8 cellular contexts compared by ENCODE assay signal in the genomic region with DNA sequence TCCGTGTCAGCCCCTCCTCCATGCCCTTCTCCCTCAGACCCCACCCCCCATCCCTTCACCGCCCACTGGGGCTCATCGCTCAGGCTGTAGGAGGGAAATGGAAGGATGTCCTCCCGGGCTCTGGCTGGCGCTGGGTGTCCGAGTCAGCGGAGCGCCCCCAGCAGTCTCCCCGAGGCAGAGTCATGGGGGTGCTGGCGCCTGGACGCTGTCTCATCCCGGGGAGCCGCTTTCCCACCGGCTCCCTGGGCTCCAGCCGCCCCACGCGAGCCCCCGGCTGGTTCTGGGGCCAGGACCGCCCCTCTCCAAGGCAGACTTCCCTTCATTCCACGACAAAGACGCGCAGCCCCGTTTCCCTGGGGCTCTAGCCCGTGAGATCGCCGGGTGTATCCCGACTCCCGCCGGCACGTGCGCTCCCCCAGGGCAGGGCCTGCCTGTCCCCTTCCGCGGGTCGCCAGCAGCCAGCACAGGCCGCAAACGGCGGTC. TPM values are rescaled to one million over a fixed set of nuclear protein-coding genes. Genes with fewer than 3 reads are reported as not detected.
DNase-seq lines count a peak whose midpoint lies in the region; ATAC-seq and TF ChIP-seq lines count a peak whose summit lies in the region.

No MANE protein-coding gene starts in this region.

- H3K27ac Mint-ChIP-seq in Caco-2 (ENCODE audit: unreplicated experiment) (peak overlapping the region; percentile 39), WTC11 (peak overlapping the region; percentile 63)

- H3K27me3 Mint-ChIP-seq in Caco-2 (ENCODE audit: insufficient read depth, unreplicated experiment), result no peaks in the 10 kb centered on the region
- H3K27me3 Mint-ChIP-seq in WTC11 (ENCODE audit: low read depth), result peaks cover 18% of the 10 kb centered on the region

- H3K4me1 Mint-ChIP-seq in Caco-2 (ENCODE audit: low read depth, unreplicated experiment) (no peaks in the 10 kb centered on the region), WTC11 (peaks cover 16% of the 10 kb centered on the region)

- DNase-seq in Caco-2 (peak in 1 of 2 experiments; percentile 64), GM19240 (ENCODE audit: insufficient read length, low spot score) (peak; percentile 77), HuH-7.5 (ENCODE audit: low spot score) (peak; percentile 77), WTC11 (ENCODE audit: low spot score) (peak; percentile 60), myocyte (ENCODE audit: low read depth) (peak; percentile 87)

- ATAC-seq in WTC11 (peak; percentile 30), HG02870 (IDR thresholded peaks at IDR 0.05; ENCODE audit: unreplicated experiment) (no peak)

- H3K36me3 Mint-ChIP-seq in Caco-2 (ENCODE audit: insufficient read depth, unreplicated experiment) (peaks cover 10% of the 10 kb centered on the region), WTC11 (no peaks in the 10 kb centered on the region; the same call in 1 of the 2 replicates)

- H3K9me3 ChIP-seq in Caco-2 (no peaks in the 10 kb centered on the region), esophagus (ENCODE audit: control insufficient read depth in 2 of 2, insufficient read depth in 1 of 2, low read depth in 1 of 2, low read length in 1 of 2) (no peaks in the 10 kb centered on the region)

- H3K27me3 ChIP-seq in Caco-2 (replicated peaks; ENCODE audit: control insufficient read depth, insufficient read depth, low read length) (no peaks in the 10 kb centered on the region), esophagus (ENCODE audit: control insufficient read depth in 1 of 2, insufficient read depth in 2 of 2, low read length in 2 of 2) (peaks cover 0 to 3% of the 10 kb centered on the region in 2 donors)

- H3K4me1 ChIP-seq in Caco-2, result peaks cover 29% of the 10 kb centered on the region
- H3K4me1 ChIP-seq in esophagus (ENCODE audit: control insufficient read depth in 2 of 2, insufficient read depth in 2 of 2, low read length in 1 of 2), result peaks cover 11 to 28% of the 10 kb centered on the region in 2 donors
- H3K4me1 ChIP-seq in urinary bladder (ENCODE audit: insufficient read depth), result peaks cover 3% of the 10 kb centered on the region

- POLR2A ChIA-PET in Caco-2 (lab: Charles Lee), result interaction anchor here (0.9 to 2.4 kb wide), 4 partner anchors 8 to 68 kb away, joined by 3 to 12 read pairs (median 5); partner anchors contain the start of genes CHTF18 and RPUSD1
- POLR2A ChIA-PET in WTC11 (lab: Charles Lee), result interaction anchor here (0.6 to 2.9 kb wide), 18 partner anchors 9 to 91 kb away, joined by 3 to 10 read pairs (median 3); partner anchors contain the start of genes CHTF18, CIAO3, RHOT2 and RPUSD1

- CTCF ChIA-PET in Caco-2 (lab: Charles Lee), result interaction anchor here (0.6 to 1.7 kb wide), 2 partner anchors 8 to 91 kb away, joined by 3 to 13 read pairs; no protein-coding TSS in a partner anchor
- CTCF ChIA-PET in WTC11 (lab: Charles Lee), result interaction anchor here (0.6 to 2.8 kb wide), 26 partner anchors 8 to 426 kb away, joined by 3 to 28 read pairs (median 6); partner anchors contain the start of genes CHTF18, CIAO3, GNG13 and JMJD8

- H3K36me3 ChIP-seq in Caco-2 (ENCODE audit: control insufficient read depth, insufficient read depth, low read length), result no peaks in the 10 kb centered on the region
- no peaks in the 10 kb centered on the region for H3K36me3 ChIP-seq in esophagus (ENCODE audit: control insufficient read depth in 2 of 2, insufficient read depth in 2 of 2, low read length in 1 of 2)
- H3K36me3 ChIP-seq in urinary bladder (ENCODE audit: insufficient read depth), result no peaks in the 10 kb centered on the region

- intact Hi-C loops in Caco-2 (cut with micrococcal nuclease; ENCODE audit: unreplicated experiment), result no loop called here

- no peaks in the 10 kb centered on the region for H3K9me3 Mint-ChIP-seq in Caco-2 (ENCODE audit: unreplicated experiment)
- H3K9me3 Mint-ChIP-seq in WTC11, result no peaks in the 10 kb centered on the region

- H3K4me3 Mint-ChIP-seq in Caco-2 (ENCODE audit: unreplicated experiment) (peak overlapping the region; percentile 73), WTC11 (peak overlapping the region; percentile 74)

- H3K27ac ChIP-seq in esophagus (ENCODE audit: low read depth in 2 of 2, low read length in 1 of 2), result peak overlapping the region; percentile 78
- H3K27ac ChIP-seq in urinary bladder (ENCODE audit: low read depth), result peak overlapping the region; percentile 83

- no TSS peak for BruUV-seq in Caco-2 (replicated peaks; lab: Mats Ljungman, UMichigan)

- H3K4me3 ChIP-seq in Caco-2 (ENCODE audit: low read depth, low read length), result peak overlapping the region; percentile 86
- H3K4me3 ChIP-seq in esophagus (ENCODE audit: low read depth in 1 of 2, low read length in 2 of 2), result peak overlapping the region; percentile 65 to 85
- peak overlapping the region; percentile 72 for H3K4me3 ChIP-seq in urinary bladder (ENCODE audit: low read depth, low read length)

- WGBS in esophagus, 2 donors, result 1% methylated on average over 37 of the region's 37 CpGs
- WGBS in urinary bladder, result under 1% methylated on average over 37 of the region's 37 CpGs

- TF ChIP-seq CTCF in Caco-2 (IDR thresholded peaks at IDR 0.05; ENCODE audit: insufficient read depth in 1 of 2, low read depth in 1 of 2, low read length in 1 of 2, severe bottlenecking in 1 of 2, unreplicated experiment in 1 of 2) (no peak), WTC11 (IDR thresholded peaks at IDR 0.05) (no peak)

TF ChIP-seq in WTC11, 78 proteins besides CTCF, POLR2A, EP300 and RAD21 (continues in another document):
- 0 out of 2 replicates have a peak, but pooled peaks have one; percentile 18 for TF ChIP-seq USF1 (CRISPR knock-in tag; IDR thresholded peaks at IDR 0.05)
- 0 out of 2 replicates have a peak, but pooled peaks have one; percentile 20 for TF ChIP-seq FOXP1 (CRISPR knock-in tag; IDR thresholded peaks at IDR 0.05; ENCODE audit: borderline replicate concordance)
- TF ChIP-seq, protein P1, sequence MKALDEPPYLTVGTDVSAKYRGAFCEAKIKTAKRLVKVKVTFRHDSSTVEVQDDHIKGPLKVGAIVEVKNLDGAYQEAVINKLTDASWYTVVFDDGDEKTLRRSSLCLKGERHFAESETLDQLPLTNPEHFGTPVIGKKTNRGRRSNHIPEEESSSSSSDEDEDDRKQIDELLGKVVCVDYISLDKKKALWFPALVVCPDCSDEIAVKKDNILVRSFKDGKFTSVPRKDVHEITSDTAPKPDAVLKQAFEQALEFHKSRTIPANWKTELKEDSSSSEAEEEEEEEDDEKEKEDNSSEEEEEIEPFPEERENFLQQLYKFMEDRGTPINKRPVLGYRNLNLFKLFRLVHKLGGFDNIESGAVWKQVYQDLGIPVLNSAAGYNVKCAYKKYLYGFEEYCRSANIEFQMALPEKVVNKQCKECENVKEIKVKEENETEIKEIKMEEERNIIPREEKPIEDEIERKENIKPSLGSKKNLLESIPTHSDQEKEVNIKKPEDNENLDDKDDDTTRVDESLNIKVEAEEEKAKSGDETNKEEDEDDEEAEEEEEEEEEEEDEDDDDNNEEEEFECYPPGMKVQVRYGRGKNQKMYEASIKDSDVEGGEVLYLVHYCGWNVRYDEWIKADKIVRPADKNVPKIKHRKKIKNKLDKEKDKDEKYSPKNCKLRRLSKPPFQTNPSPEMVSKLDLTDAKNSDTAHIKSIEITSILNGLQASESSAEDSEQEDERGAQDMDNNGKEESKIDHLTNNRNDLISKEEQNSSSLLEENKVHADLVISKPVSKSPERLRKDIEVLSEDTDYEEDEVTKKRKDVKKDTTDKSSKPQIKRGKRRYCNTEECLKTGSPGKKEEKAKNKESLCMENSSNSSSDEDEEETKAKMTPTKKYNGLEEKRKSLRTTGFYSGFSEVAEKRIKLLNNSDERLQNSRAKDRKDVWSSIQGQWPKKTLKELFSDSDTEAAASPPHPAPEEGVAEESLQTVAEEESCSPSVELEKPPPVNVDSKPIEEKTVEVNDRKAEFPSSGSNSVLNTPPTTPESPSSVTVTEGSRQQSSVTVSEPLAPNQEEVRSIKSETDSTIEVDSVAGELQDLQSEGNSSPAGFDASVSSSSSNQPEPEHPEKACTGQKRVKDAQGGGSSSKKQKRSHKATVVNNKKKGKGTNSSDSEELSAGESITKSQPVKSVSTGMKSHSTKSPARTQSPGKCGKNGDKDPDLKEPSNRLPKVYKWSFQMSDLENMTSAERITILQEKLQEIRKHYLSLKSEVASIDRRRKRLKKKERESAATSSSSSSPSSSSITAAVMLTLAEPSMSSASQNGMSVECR (CRISPR knock-in tag; IDR thresholded peaks at IDR 0.05; ENCODE audit: borderline replicate concordance), result peak; percentile 91; the same call in 1 of the 2 replicates
- 0 out of 2 replicates have a peak, but pooled peaks have one; percentile 20 for TF ChIP-seq TEAD4 (CRISPR knock-in tag; IDR thresholded peaks at IDR 0.05)

RNA-seq across cellular contexts. Expression of gene ANTKMT, which starts 0.4 kb away (rescaled TPM):
- total RNA-seq in Caco-2 (2022) (39.7 and 42.6 TPM in 2 replicates), WTC11 (2021) (40.6 to 43.1 TPM (median 43.0 TPM) in 3 replicates), myocyte (44.0 and 71.7 TPM in 2 replicates), urinary bladder (7.9 TPM)
- polyA plus RNA-seq in esophagus (10 to 100 TPM; 17.9 to 22.4 TPM), urinary bladder (29.3 TPM)
- 39.6 TPM for polyA plus RNA-seq in myocyte (2012)

RNA-seq across cellular contexts. Expression of gene METRN, which starts 5.6 kb away (rescaled TPM):
- 20.0 and 23.4 TPM in 2 replicates for total RNA-seq in Caco-2 (2022)
- 30.9 to 64.3 TPM (median 61.4 TPM) in 3 replicates for total RNA-seq in WTC11 (2021)
- polyA plus RNA-seq in esophagus, result 10 to 100 TPM in 1 of 2 donors, 1 to 10 TPM in 1; 6.5 to 11.5 TPM
- total RNA-seq in myocyte, result 105 and 172 TPM in 2 replicates
- polyA plus RNA-seq in myocyte (2012), result 71.5 TPM
- 14.5 TPM for total RNA-seq in urinary bladder
- 42.9 TPM for polyA plus RNA-seq in urinary bladder

RNA-seq across cellular contexts. Expression of gene CCDC78, which starts 5.7 kb away (rescaled TPM):
- 3.5 and 4.6 TPM in 2 replicates for total RNA-seq in Caco-2 (2022)
- 19.4 to 20.8 TPM (median 20.2 TPM) in 3 replicates for total RNA-seq in WTC11 (2021)
- under 1 TPM; 0.28 to 0.86 TPM for polyA plus RNA-seq in esophagus
- total RNA-seq in myocyte, result 5.9 and 6.0 TPM in 2 replicates
- polyA plus RNA-seq in myocyte (2012), result 5.2 TPM
- 0.74 TPM for total RNA-seq in urinary bladder
- polyA plus RNA-seq in urinary bladder, result 0.49 TPM

RNA-seq across cellular contexts. Expression of gene HAGHL, which starts 6.4 kb away (rescaled TPM):
- total RNA-seq in Caco-2 (2022) (6.8 and 9.7 TPM in 2 replicates), WTC11 (2021) (38.4 to 41.7 TPM (median 39.4 TPM) in 3 replicates), myocyte (32.6 and 38.5 TPM in 2 replicates), urinary bladder (1.1 TPM)
- polyA plus RNA-seq in esophagus (1 to 10 TPM; 1.6 to 3.4 TPM), urinary bladder (3.5 TPM)
- polyA plus RNA-seq in myocyte (2012), result 29.3 TPM

RNA-seq across cellular contexts. Expression of gene FBXL16, which starts 14.9 kb away (rescaled TPM):
- 5.9 and 10.5 TPM in 2 replicates for total RNA-seq in Caco-2 (2022)
- total RNA-seq in WTC11 (2021), result 22.7 to 28.6 TPM (median 27.3 TPM) in 3 replicates
- 10 to 100 TPM in 1 of 2 donors, 1 to 10 TPM in 1; 8.0 to 13.0 TPM for polyA plus RNA-seq in esophagus
- total RNA-seq in myocyte, result 0.21 and 0.51 TPM in 2 replicates
- polyA plus RNA-seq in myocyte (2012), result 0.97 TPM
- total RNA-seq in urinary bladder, result 0.26 TPM
- polyA plus RNA-seq in urinary bladder, result 0.68 TPM
